1 cellular context compared by ENCODE assay signal in genomic region chr2:216012830-216013079, GRCh38.
TF ChIP-seq lines count a peak whose summit lies in the region.

No MANE protein-coding gene starts in this region.

TF ChIP-seq in HepG2, 621 proteins besides CTCF, POLR2A, EP300 and RAD21 (continued from another document):
- peak; percentile 87 for TF ChIP-seq MAFF (IDR thresholded peaks at IDR 0.05; ENCODE audit: low read depth, low read length)
- TF ChIP-seq NFYC (CRISPR knock-in tag; IDR thresholded peaks at IDR 0.05), result no peak
- TF ChIP-seq ZNF329 (CRISPR knock-in tag; IDR thresholded peaks at IDR 0.05; ENCODE audit: low read depth), result no peak
- no peak for TF ChIP-seq ZNF709 (CRISPR knock-in tag; IDR thresholded peaks at IDR 0.05)
- TF ChIP-seq PHF20 (CRISPR knock-in tag; IDR thresholded peaks at IDR 0.05), result peak; percentile 23; the same call in 1 of the 2 replicates
- no peak for TF ChIP-seq CBX5 (CRISPR knock-in tag; IDR thresholded peaks at IDR 0.05; ENCODE audit: borderline replicate concordance)
- TF ChIP-seq ZNF30 (CRISPR knock-in tag; IDR thresholded peaks at IDR 0.05), result 0 out of 2 replicates have a peak, but pooled peaks have one; percentile 59
- no peak for TF ChIP-seq ZNF432 (CRISPR knock-in tag; IDR thresholded peaks at IDR 0.05; ENCODE audit: borderline replicate concordance)
- TF ChIP-seq HCFC1 (IDR thresholded peaks at IDR 0.05; ENCODE audit: low read depth, low read length), result no peak
- 0 out of 2 replicates have a peak, but pooled peaks have one; percentile 7 for TF ChIP-seq ZNF773 (CRISPR knock-in tag; IDR thresholded peaks at IDR 0.05; ENCODE audit: borderline replicate concordance)
- TF ChIP-seq MXD1 (CRISPR knock-in tag; IDR thresholded peaks at IDR 0.05), result no peak
- no peak for TF ChIP-seq ZBTB43 (CRISPR knock-in tag; conservative IDR thresholded peaks at IDR 0.05)
- TF ChIP-seq MLLT10 (CRISPR knock-in tag; IDR thresholded peaks at IDR 0.05), result no peak
- no peak for TF ChIP-seq TRIM24 (CRISPR knock-in tag; IDR thresholded peaks at IDR 0.05)
- TF ChIP-seq MAFK (conservative IDR thresholded peaks at IDR 0.05 in 1 of 2, IDR thresholded peaks at IDR 0.05 in 1 of 2; ENCODE audit: low read length in 2 of 2), result peak; percentile 92 to 93
- no peak for TF ChIP-seq ZNF280B (CRISPR knock-in tag; IDR thresholded peaks at IDR 0.05; ENCODE audit: borderline replicate concordance)
- TF ChIP-seq ZFP90 (CRISPR knock-in tag; IDR thresholded peaks at IDR 0.05; ENCODE audit: borderline replicate concordance), result 0 out of 2 replicates have a peak, but pooled peaks have one; percentile 78
TF ChIP-seq in HepG2: peak in this region for 7.
